Comparison of ENCODE assay signal across 9 cellular contexts in the genomic region with DNA sequence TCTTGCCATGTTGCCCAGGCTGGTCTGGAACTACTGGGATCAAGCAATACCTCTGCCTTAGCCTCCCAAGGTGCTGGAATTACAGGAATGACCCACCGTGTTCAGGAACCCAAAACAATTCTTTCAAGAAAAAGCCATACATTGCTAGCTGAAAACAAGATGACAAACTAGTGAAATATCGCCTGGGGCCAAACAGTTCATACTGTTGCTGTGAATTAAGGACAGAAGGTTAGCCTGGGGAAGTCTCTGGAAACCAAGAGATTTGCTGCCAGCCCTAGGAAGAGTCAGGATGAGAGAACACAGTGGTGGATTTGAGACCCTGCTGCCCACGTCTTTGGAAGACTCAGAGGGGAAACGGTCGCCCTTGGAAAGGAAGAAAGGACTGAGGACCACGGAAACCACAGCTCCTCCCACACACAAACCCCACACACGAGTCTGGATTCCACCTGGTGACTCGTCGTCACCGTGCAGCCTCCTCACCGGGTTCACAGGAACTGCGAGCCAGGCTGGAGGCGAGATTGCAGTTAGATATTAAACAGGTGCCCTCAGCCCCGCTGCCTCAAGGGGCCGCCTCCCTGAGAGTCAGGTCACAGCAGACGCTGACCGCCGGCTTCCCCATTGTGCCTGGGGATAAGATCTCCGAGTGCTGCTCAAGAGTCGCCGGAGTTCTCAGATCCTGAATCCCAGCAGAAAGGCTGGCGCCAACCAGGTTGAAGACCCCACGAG. TPM values are rescaled to one million over a fixed set of nuclear protein-coding genes. Genes with fewer than 3 reads are reported as not detected.
DNase-seq lines count a peak whose midpoint lies in the region; ATAC-seq and TF ChIP-seq lines count a peak whose summit lies in the region.
"Not testable (repeated sequence)": the region's sequence is repeated elsewhere in the genome, so short reads cannot be mapped to it uniquely, and the experiment has no call there.
"Had no signal": no experiment of that assay in that cellular context is flagged by ENCODE, and none has a peak within 500 bp of the region (broad histone marks: within the 10 kb centered on the region; RNA-seq: fewer than 3 reads in every experiment).

No MANE protein-coding gene starts in this region.

- H3K4me2 ChIP-seq in Karpas-422 (ENCODE audit: low read depth, low read length, poor library complexity, severe bottlenecking) = peak overlapping the region; percentile 80

- POLR2A ChIA-PET in naive thymus-derived CD4-positive, alpha-beta T cell (lab: Charles Lee) = not testable (repeated sequence)

- peak overlapping the region; percentile 94 for H3K4me3 ChIP-seq in Karpas-422 (ENCODE audit: low read length)
- peak overlapping the region; percentile 80 for H3K4me3 ChIP-seq in naive thymus-derived CD4-positive, alpha-beta T cell (ENCODE audit: low read length)

- peaks cover 24% of the 10 kb centered on the region for H3K79me2 ChIP-seq in Karpas-422 (ENCODE audit: low read length)

- intact Hi-C loops in naive thymus-derived CD4-positive, alpha-beta T cell (cut with micrococcal nuclease) = loop anchor here (1.0 to 5.0 kb wide), 8 partner anchors 39 to 277 kb away; a partner anchor contains a TSS

- H3K9me3 Mint-ChIP-seq in activated naive CD4-positive, alpha-beta T cell treated with anti-CD3 and anti-CD28 coated beads, Interleukin-2, amount 50 U/mL, for 72 hours = peaks cover 5 to 14% of the 10 kb centered on the region in 2 donors
- H3K9me3 Mint-ChIP-seq in naive thymus-derived CD4-positive, alpha-beta T cell = peaks cover 6 to 42% (median 16%) of the 10 kb centered on the region in 11 donors

- CTCF ChIA-PET in naive thymus-derived CD4-positive, alpha-beta T cell (lab: Charles Lee) = not testable (repeated sequence)

- not testable (repeated sequence) for H3K9me3 ChIP-seq in Karpas-422 (ENCODE audit: low read length); T-helper 17 cell (ENCODE audit: control insufficient read depth, low read length, poor library complexity, severe bottlenecking); naive thymus-derived CD4-positive, alpha-beta T cell (ENCODE audit: control insufficient read depth in 2 of 3, low read length in 3 of 3)

- peak overlapping the region; percentile 100 for H3K4me3 Mint-ChIP-seq in T-helper 17 cell
- H3K4me3 Mint-ChIP-seq in naive thymus-derived CD4-positive, alpha-beta T cell = peak overlapping the region; percentile 85 to 100 (median 98)

- peak; percentile 25 for DNase-seq in COLO668 (lab: John Stamatoyannopoulos, UW; ENCODE audit: unreplicated experiment)
- not testable (repeated sequence) for DNase-seq in Karpas-422
- peak in 2 of 3 donors; percentile 8 to 14 for DNase-seq in T-helper 17 cell
- DNase-seq in activated naive CD4-positive, alpha-beta T cell treated with anti-CD3 and anti-CD28 coated beads, Interleukin-2, amount 50 U/mL, for 72 hours (ENCODE audit: low spot score in 2 of 2) = peak; percentile 11 to 82
- peak; percentile 9 to 52 for DNase-seq in foreskin keratinocyte
- DNase-seq in naive thymus-derived CD4-positive, alpha-beta T cell = peak in 8 of 9 donors; percentile 6 to 65 (median 21)
- peak; percentile 14 to 60 for DNase-seq in stimulated activated CD8-positive, alpha-beta memory T cell treated with anti-CD3 and anti-CD28 coated beads, Interleukin-2, amount 100 ng/mL, for 48 hours (ENCODE audit: low read depth in 2 of 2)

- peak overlapping the region; percentile 95 for H3K27ac Mint-ChIP-seq in T-helper 17 cell
- peak overlapping the region in 1 of 2 donors; percentile 87 for H3K27ac Mint-ChIP-seq in activated naive CD4-positive, alpha-beta T cell treated with anti-CD3 and anti-CD28 coated beads, Interleukin-2, amount 50 U/mL, for 72 hours
- H3K27ac Mint-ChIP-seq in naive thymus-derived CD4-positive, alpha-beta T cell = peak overlapping the region in 7 of 9 donors; percentile 65 to 93 (median 81)

- peak overlapping the region; percentile 58; the same call in 1 of the 2 replicates for H2AFZ ChIP-seq in Karpas-422 (ENCODE audit: low read length)

- H3K36me3 Mint-ChIP-seq in T-helper 17 cell (ENCODE audit: low read depth) = not testable (repeated sequence)
- peaks cover 34 to 48% of the 10 kb centered on the region in 2 donors for H3K36me3 Mint-ChIP-seq in activated naive CD4-positive, alpha-beta T cell treated with anti-CD3 and anti-CD28 coated beads, Interleukin-2, amount 50 U/mL, for 72 hours
- peaks cover 10 to 25% (median 17%) of the 10 kb centered on the region in 5 donors for H3K36me3 Mint-ChIP-seq in naive thymus-derived CD4-positive, alpha-beta T cell

- not testable (repeated sequence) for H3K27me3 Mint-ChIP-seq in T-helper 17 cell; naive thymus-derived CD4-positive, alpha-beta T cell

- peak overlapping the region; percentile 78 for H3K9ac ChIP-seq in Karpas-422 (ENCODE audit: low read length)

- ATAC-seq in GM21723 (IDR thresholded peaks at IDR 0.05; ENCODE audit: unreplicated experiment) (peak; percentile 28), T-helper 17 cell (peak; percentile 29), foreskin keratinocyte (peak; percentile 21)
- ATAC-seq in activated naive CD4-positive, alpha-beta T cell treated with anti-CD3 and anti-CD28 coated beads, Interleukin-2, amount 50 U/mL, for 72 hours = peak in 1 of 2 donors; percentile 51
- ATAC-seq in naive thymus-derived CD4-positive, alpha-beta T cell = peak; percentile 4

- H3K4me1 ChIP-seq in Karpas-422 (ENCODE audit: low read length); foreskin keratinocyte; naive thymus-derived CD4-positive, alpha-beta T cell (ENCODE audit: control insufficient read depth in 2 of 2, insufficient read depth in 2 of 2, low read length in 2 of 2): not testable (repeated sequence)

- peak overlapping the region; percentile 16; the same call in 1 of the 2 replicates for H3K27ac ChIP-seq in Karpas-422 (ENCODE audit: low read length)
- not testable (repeated sequence) for H3K27ac ChIP-seq in foreskin keratinocyte
- H3K27ac ChIP-seq in naive thymus-derived CD4-positive, alpha-beta T cell (ENCODE audit: low read depth, low read length) = peak overlapping the region; percentile 72

- not testable (repeated sequence) for H4K20me1 ChIP-seq in Karpas-422 (ENCODE audit: insufficient read depth, low read depth, low read length)

- not testable (repeated sequence) for H3K27me3 ChIP-seq in Karpas-422 (ENCODE audit: low read length); foreskin keratinocyte; naive thymus-derived CD4-positive, alpha-beta T cell (ENCODE audit: control insufficient read depth in 2 of 2, insufficient read depth in 2 of 2, low read length in 2 of 2)

- H3K9me2 ChIP-seq in Karpas-422 (replicated peaks; ENCODE audit: insufficient read depth, low read length) = not testable (repeated sequence)

- H3K36me3 ChIP-seq in Karpas-422 (ENCODE audit: insufficient read depth, low read length); naive thymus-derived CD4-positive, alpha-beta T cell (ENCODE audit: control insufficient read depth in 2 of 3, insufficient read depth in 3 of 3, low read length in 3 of 3): not testable (repeated sequence)

- H3K4me1 Mint-ChIP-seq in T-helper 17 cell = peaks cover 14% of the 10 kb centered on the region
- peaks cover 12 to 34% (median 25%) of the 10 kb centered on the region in 7 donors for H3K4me1 Mint-ChIP-seq in naive thymus-derived CD4-positive, alpha-beta T cell

- TF ChIP-seq CTCF in foreskin keratinocyte (conservative IDR thresholded peaks at IDR 0.05) = not testable (repeated sequence)

RNA-seq across cellular contexts. Expression of a gene that starts 1.0 kb away (rescaled TPM):
- total RNA-seq in Karpas-422 (2014; rRNA removed; shearing (Covaris generic); ENCODE audit: low replicate concordance) = 2.3 and 4.0 TPM in 2 replicates
- total RNA-seq in T-helper 17 cell (1 to 10 TPM; 2.3 to 2.6 TPM), foreskin keratinocyte (3.3 and 3.6 TPM in 2 replicates)
- 10 to 100 TPM in 1 of 2 donors, 1 to 10 TPM in 1; 3.6 to 11.6 TPM for total RNA-seq in activated naive CD4-positive, alpha-beta T cell treated with anti-CD3 and anti-CD28 coated beads, Interleukin-2, amount 50 U/mL, for 72 hours
- 0.91 and 1.2 TPM in 2 replicates for polyA plus RNA-seq in foreskin keratinocyte
- 1 to 10 TPM; 3.0 to 9.1 (median 4.1) TPM for total RNA-seq in naive thymus-derived CD4-positive, alpha-beta T cell
- polyA plus RNA-seq in naive thymus-derived CD4-positive, alpha-beta T cell = 1 to 10 TPM; 1.6 to 3.9 TPM

RNA-seq across cellular contexts. Expression of a gene that starts 38.8 kb away (rescaled TPM):
- 5.1 TPM in 2 replicates for total RNA-seq in Karpas-422 (2014; rRNA removed; shearing (Covaris generic); ENCODE audit: low replicate concordance)
- 1 to 10 TPM; 1.5 to 1.7 TPM for total RNA-seq in T-helper 17 cell
- total RNA-seq in activated naive CD4-positive, alpha-beta T cell treated with anti-CD3 and anti-CD28 coated beads, Interleukin-2, amount 50 U/mL, for 72 hours = 1 to 10 TPM; 3.6 to 6.2 TPM
- 3.1 and 3.2 TPM in 2 replicates for total RNA-seq in foreskin keratinocyte
- polyA plus RNA-seq in foreskin keratinocyte = 1.4 and 1.8 TPM in 2 replicates
- total RNA-seq in naive thymus-derived CD4-positive, alpha-beta T cell = 1 to 10 TPM; 1.7 to 9.9 (median 4.4) TPM
- 1 to 10 TPM; 4.3 to 8.0 TPM for polyA plus RNA-seq in naive thymus-derived CD4-positive, alpha-beta T cell

RNA-seq across cellular contexts. Expression of a gene that starts 44.8 kb away (rescaled TPM):
- total RNA-seq in Karpas-422 (2014; rRNA removed; shearing (Covaris generic); ENCODE audit: low replicate concordance) = 5.7 and 10.1 TPM in 2 replicates
- total RNA-seq in T-helper 17 cell (1 to 10 TPM; 1.5 to 1.6 TPM), foreskin keratinocyte (1.4 TPM in 2 replicates)
- total RNA-seq in activated naive CD4-positive, alpha-beta T cell treated with anti-CD3 and anti-CD28 coated beads, Interleukin-2, amount 50 U/mL, for 72 hours = 1 to 10 TPM; 1.6 to 3.5 TPM
- polyA plus RNA-seq in foreskin keratinocyte = 0.36 and 0.46 TPM in 2 replicates
- 1 to 10 TPM; 2.2 to 8.0 (median 5.3) TPM for total RNA-seq in naive thymus-derived CD4-positive, alpha-beta T cell
- 1 to 10 TPM; 2.0 to 3.3 TPM for polyA plus RNA-seq in naive thymus-derived CD4-positive, alpha-beta T cell
- total RNA-seq: HT1080 had no signal
